Comparison of ENCODE assay signal across 8 cellular contexts in the genomic region with DNA sequence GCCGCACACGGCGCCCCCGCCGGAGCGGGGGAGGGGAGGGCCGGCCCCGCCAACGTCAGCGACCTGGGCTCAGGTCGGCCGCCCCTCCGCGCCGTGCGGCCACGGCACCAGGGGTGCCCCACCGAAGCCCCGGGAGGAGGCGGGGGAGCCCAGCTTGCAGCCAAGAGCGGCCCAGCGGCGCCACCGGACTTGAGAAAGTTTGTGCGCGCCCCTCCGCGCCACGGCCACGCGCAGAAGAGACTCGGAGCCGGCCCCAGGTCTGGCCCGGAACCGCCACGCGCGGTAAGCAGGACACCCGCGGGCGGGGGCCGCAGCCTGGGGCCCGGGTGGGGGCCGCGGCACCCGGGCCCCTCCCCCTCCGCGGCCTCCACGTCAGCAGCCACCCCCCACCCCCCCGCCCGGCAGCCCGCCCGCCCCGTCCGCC.
DNase-seq lines count a peak whose midpoint lies in the region; ATAC-seq lines count a peak whose summit lies in the region.

No MANE protein-coding gene starts in this region.

- no peaks in the 10 kb centered on the region for H3K4me1 ChIP-seq in endocrine pancreas (ENCODE audit: control insufficient read depth, insufficient read depth, low read length)
- H3K4me1 ChIP-seq in muscle layer of duodenum (ENCODE audit: control insufficient read depth in 1 of 2, insufficient read depth in 2 of 2, low read length in 2 of 2): peaks cover 14 to 36% of the 10 kb centered on the region in 2 donors

- peak overlapping the region; percentile 50 for H3K9ac ChIP-seq in endocrine pancreas (ENCODE audit: control insufficient read depth, insufficient read depth, low read length)

- H3K36me3 ChIP-seq in endocrine pancreas (ENCODE audit: control insufficient read depth, insufficient read depth, low read length): no peaks in the 10 kb centered on the region
- H3K36me3 ChIP-seq in muscle layer of duodenum (ENCODE audit: control insufficient read depth in 1 of 2, insufficient read depth in 2 of 2, low read length in 2 of 2): peaks cover 7 to 20% of the 10 kb centered on the region in 2 donors

- H3K27ac ChIP-seq in muscle layer of duodenum (ENCODE audit: low read length): peak overlapping the region; percentile 56

- ATAC-seq in HG02852 (IDR thresholded peaks at IDR 0.05; ENCODE audit: unreplicated experiment) (peak; percentile 39), HG02870 (IDR thresholded peaks at IDR 0.05; ENCODE audit: unreplicated experiment) (no peak), GM18517 (IDR thresholded peaks at IDR 0.05; ENCODE audit: unreplicated experiment) (no peak)

- no peaks in the 10 kb centered on the region for H3K27me3 ChIP-seq in endocrine pancreas (ENCODE audit: control insufficient read depth, insufficient read depth, low read length)
- H3K27me3 ChIP-seq in muscle layer of duodenum (ENCODE audit: low read depth, low read length): no peaks in the 10 kb centered on the region

- no peaks in the 10 kb centered on the region for H3K9me3 ChIP-seq in endocrine pancreas (ENCODE audit: control insufficient read depth, low read length)
- H3K9me3 ChIP-seq in muscle layer of duodenum (ENCODE audit: control insufficient read depth in 1 of 2, low read length in 2 of 2): no peaks in the 10 kb centered on the region

- H3K4me3 ChIP-seq in endocrine pancreas (ENCODE audit: control insufficient read depth, insufficient read depth, low read length) (no peak overlapping the region), muscle layer of duodenum (ENCODE audit: low read depth in 1 of 2, low read length in 2 of 2) (peak overlapping the region; percentile 79 to 86)

- peak; percentile 33 for DNase-seq in NCI-H2227 (lab: John Stamatoyannopoulos, UW; ENCODE audit: unreplicated experiment)
- DNase-seq in NCI-H2227 treated with DMSO at 0.1 percent for 48 hours (lab: John Stamatoyannopoulos, UW): no peak
- peak; percentile 16 for DNase-seq in T-helper 9 cell
